ENCODE assay signal across 8 cellular contexts in the genomic region with DNA sequence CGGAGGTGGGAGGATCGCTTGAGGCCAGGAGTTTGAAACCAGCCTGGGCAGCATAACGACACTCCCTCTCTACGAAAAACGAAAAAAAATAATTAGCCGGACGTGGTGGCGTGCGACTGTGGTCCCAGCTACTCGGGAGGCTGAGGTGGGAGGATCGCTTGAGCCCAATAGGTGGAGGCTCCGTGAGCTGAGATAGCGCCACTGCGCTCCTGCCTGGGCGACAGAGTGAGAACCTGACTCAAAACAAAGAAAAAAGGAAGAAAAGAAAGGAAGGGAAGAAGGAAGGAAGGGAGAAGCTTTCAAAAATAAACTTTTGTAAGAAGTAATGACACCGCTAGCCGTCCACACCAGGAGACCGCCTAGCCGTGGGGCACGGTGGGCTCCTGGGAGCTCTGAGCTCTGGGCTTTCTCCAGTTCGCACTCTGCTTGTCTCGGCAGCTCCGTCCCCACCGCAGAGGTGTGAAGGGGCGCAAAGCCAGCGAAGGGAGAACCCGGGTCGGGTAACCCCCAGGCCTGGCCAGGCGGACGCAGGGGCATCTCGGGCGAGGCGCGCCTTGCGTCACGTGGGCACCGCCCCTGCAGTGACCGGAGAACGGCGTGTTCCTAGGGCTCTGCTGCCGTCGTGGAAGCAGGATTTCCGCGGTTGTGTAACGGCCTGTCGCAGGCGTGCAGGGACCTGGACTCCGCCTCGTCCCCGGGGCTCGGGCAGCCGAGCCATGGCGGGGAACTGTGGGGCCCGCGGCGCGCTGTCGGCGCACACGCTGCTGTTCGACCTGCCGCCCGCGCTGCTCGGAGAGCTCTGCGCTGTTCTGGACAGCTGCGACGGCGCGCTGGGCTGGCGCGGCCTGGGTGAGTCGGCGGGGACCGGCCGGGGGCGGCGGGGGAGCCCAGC.
DNase-seq lines count a peak whose midpoint lies in the region; ATAC-seq and TF ChIP-seq lines count a peak whose summit lies in the region.

A gene with protein sequence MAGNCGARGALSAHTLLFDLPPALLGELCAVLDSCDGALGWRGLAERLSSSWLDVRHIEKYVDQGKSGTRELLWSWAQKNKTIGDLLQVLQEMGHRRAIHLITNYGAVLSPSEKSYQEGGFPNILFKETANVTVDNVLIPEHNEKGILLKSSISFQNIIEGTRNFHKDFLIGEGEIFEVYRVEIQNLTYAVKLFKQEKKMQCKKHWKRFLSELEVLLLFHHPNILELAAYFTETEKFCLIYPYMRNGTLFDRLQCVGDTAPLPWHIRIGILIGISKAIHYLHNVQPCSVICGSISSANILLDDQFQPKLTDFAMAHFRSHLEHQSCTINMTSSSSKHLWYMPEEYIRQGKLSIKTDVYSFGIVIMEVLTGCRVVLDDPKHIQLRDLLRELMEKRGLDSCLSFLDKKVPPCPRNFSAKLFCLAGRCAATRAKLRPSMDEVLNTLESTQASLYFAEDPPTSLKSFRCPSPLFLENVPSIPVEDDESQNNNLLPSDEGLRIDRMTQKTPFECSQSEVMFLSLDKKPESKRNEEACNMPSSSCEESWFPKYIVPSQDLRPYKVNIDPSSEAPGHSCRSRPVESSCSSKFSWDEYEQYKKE (plus strand): TSS at position 631 of the 892 bp plus-strand sequence. CDS start 86 bp downstream, at position 717.

- in situ Hi-C loops in GM18951 (cut with MboI; ENCODE audit: low sequenced_read_pairs, unreplicated experiment) = no loop called here

- H3K4me3 ChIP-seq in BLaER1 treated with 17β-estradiol and CSF1 and Interleukin-3, amounts not matched to agents 10 nM and 100 nM = peak within 1 kb of the TSS; percentile 43 to 65 (median 52)
- peak within 1 kb of the TSS; percentile 82 for H3K4me3 ChIP-seq in choroid plexus epithelial cell (ENCODE audit: low read depth, low read length)

- H4K20me1 ChIP-seq in BLaER1 treated with 17β-estradiol and CSF1 and Interleukin-3, amounts not matched to agents 10 nM and 100 nM = no peaks in the 10 kb centered on the region

- peak within 1 kb of the TSS in 4 of 11 experiments; percentile 46 to 70 (median 65); a peak in 8 of 22 replicates for H3K27ac ChIP-seq in BLaER1 treated with 17β-estradiol and CSF1 and Interleukin-3, amounts not matched to agents 10 nM and 100 nM
- peak within 1 kb of the TSS; percentile 73 for H3K27ac ChIP-seq in layer of hippocampus (ENCODE audit: low read depth, low read length)

- no peak for TF ChIP-seq CTCF in choroid plexus epithelial cell (conservative IDR thresholded peaks at IDR 0.05; ENCODE audit: low read depth, low read length)

- peaks cover 17 to 52% (median 49%) of the 10 kb centered on the region in 11 experiments for H3K27me3 ChIP-seq in BLaER1 treated with 17β-estradiol and CSF1 and Interleukin-3, amounts not matched to agents 10 nM and 100 nM
- H3K27me3 ChIP-seq in layer of hippocampus (ENCODE audit: control insufficient read depth, insufficient read depth, low read length) = peaks cover 6% of the 10 kb centered on the region

- peak; percentile 32 for DNase-seq in T-helper 2 cell treated with Interferon-gamma antibody and Interleukin-4, amounts not matched to agents 5 μg/mL and 100 μg/mL, for 36 hours (ENCODE audit: low spot score)
- DNase-seq in choroid plexus epithelial cell (ENCODE audit: low read depth) = peak; percentile 61
- DNase-seq in stimulated activated CD4-positive, alpha-beta T cell treated with anti-CD3 and anti-CD28 coated beads, Interleukin-4, amount 100 ng/mL, for 24 hours = peak; percentile 18
- no peak for DNase-seq in SHP77 (lab: John Stamatoyannopoulos, UW)

- H3K4me3 Mint-ChIP-seq in T-helper 2 cell treated with Interferon-gamma antibody and Interleukin-4, amounts not matched to agents 5 μg/mL and 100 μg/mL, for 36 hours = peak within 1 kb of the TSS; percentile 79

- peaks cover 45% of the 10 kb centered on the region for H3K27me3 Mint-ChIP-seq in T-helper 2 cell treated with Interferon-gamma antibody and Interleukin-4, amounts not matched to agents 5 μg/mL and 100 μg/mL, for 36 hours (ENCODE audit: low read depth)

- peak within 1 kb of the TSS; percentile 16 for H3K27ac Mint-ChIP-seq in T-helper 2 cell treated with Interferon-gamma antibody and Interleukin-4, amounts not matched to agents 5 μg/mL and 100 μg/mL, for 36 hours

- H3K36me3 Mint-ChIP-seq in T-helper 2 cell treated with Interferon-gamma antibody and Interleukin-4, amounts not matched to agents 5 μg/mL and 100 μg/mL, for 36 hours (ENCODE audit: low read depth) = peaks cover 3% of the 10 kb centered on the region

- no peaks in the 10 kb centered on the region for H3K4me1 Mint-ChIP-seq in T-helper 2 cell treated with Interferon-gamma antibody and Interleukin-4, amounts not matched to agents 5 μg/mL and 100 μg/mL, for 36 hours (ENCODE audit: low read depth)

- peaks cover 15 to 39% (median 28%) of the 10 kb centered on the region in 11 experiments for H3K9me3 ChIP-seq in BLaER1 treated with 17β-estradiol and CSF1 and Interleukin-3, amounts not matched to agents 10 nM and 100 nM (replicated peaks in 1 of 11)

- peak; percentile 64 for TF ChIP-seq POLR2A in GM18951 (IDR thresholded peaks at IDR 0.05; ENCODE audit: extremely low read depth, insufficient read depth, insufficient read length)

- peak within 1 kb of the TSS in 8 of 11 experiments; percentile 18 to 80 (median 45); a peak in 12 of 22 replicates for H3K9ac ChIP-seq in BLaER1 treated with 17β-estradiol and CSF1 and Interleukin-3, amounts not matched to agents 10 nM and 100 nM

- H3K36me3 ChIP-seq in BLaER1 treated with 17β-estradiol and CSF1 and Interleukin-3, amounts not matched to agents 10 nM and 100 nM = peaks cover 0 to 9% (median 0%) of the 10 kb centered on the region in 11 experiments; a peak in 1 of 22 replicates

- peaks cover 0 to 71% (median 10%) of the 10 kb centered on the region in 10 experiments; a peak in 18 of 20 replicates for H3K4me1 ChIP-seq in BLaER1 treated with 17β-estradiol and CSF1 and Interleukin-3, amounts not matched to agents 10 nM and 100 nM

- peak; percentile 64 for ATAC-seq in HG03139 (IDR thresholded peaks at IDR 0.05; ENCODE audit: unreplicated experiment)

- H3K4me2 ChIP-seq in BLaER1 treated with 17β-estradiol and CSF1 and Interleukin-3, amounts not matched to agents 10 nM and 100 nM = peak within 1 kb of the TSS; percentile 57 to 92 (median 69)

- H3K9me3 Mint-ChIP-seq in T-helper 2 cell treated with Interferon-gamma antibody and Interleukin-4, amounts not matched to agents 5 μg/mL and 100 μg/mL, for 36 hours = peaks cover 7% of the 10 kb centered on the region

Comparison
In these comparisons a context has a peak if more than half of its experiments do, and no peak if none do; other contexts are left out.
1. DNase-seq: peak in T-helper 2 cell treated with Interferon-gamma antibody and Interleukin-4, amounts not matched to agents 5 μg/mL and 100 μg/mL, for 36 hours (single experiment), choroid plexus epithelial cell (single experiment) and stimulated activated CD4-positive, alpha-beta T cell treated with anti-CD3 and anti-CD28 coated beads, Interleukin-4, amount 100 ng/mL, for 24 hours (single experiment); none in SHP77 (0 of 2).